30 cellular contexts compared by ENCODE assay signal in genomic region chr5:75963554-75963953, GRCh38.
"Had no signal": no experiment of that assay in that cellular context is flagged by ENCODE, and none has a peak within 500 bp of the region (broad histone marks: within the 10 kb centered on the region; RNA-seq: fewer than 3 reads in every experiment).

No MANE protein-coding gene starts in this region.

- H3K9ac ChIP-seq: neural progenitor cell, parathyroid adenoma had no signal

- H3K4me3 Mint-ChIP-seq: immature natural killer cell; mesothelial cell of epicardium; natural killer cell; nephron progenitor cell; neural progenitor cell; stimulated activated naive CD8-positive, alpha-beta T cell treated with anti-CD3 and anti-CD28 coated beads, Interleukin-15, Interleukin-2, amounts not matched to agents 100 ng/mL and 50 ng/mL, for 24 hours had no signal

- H3K9me3 Mint-ChIP-seq: stimulated activated naive CD8-positive, alpha-beta T cell treated with anti-CD3 and anti-CD28 coated beads, Interleukin-15, Interleukin-2, amounts not matched to agents 100 ng/mL and 50 ng/mL, for 24 hours had no signal

- H3K79me2 ChIP-seq: parathyroid adenoma had no signal

- H3K4me1 ChIP-seq: left lung, lower lobe of right lung, neural progenitor cell, parathyroid adenoma, psoas muscle, right lobe of liver, suprapubic skin, tibial artery, upper lobe of right lung had no signal

- H3K27ac ChIP-seq: left lung, lower lobe of right lung, neural progenitor cell, neutrophil, parathyroid adenoma, psoas muscle, right lobe of liver, suprapubic skin, thoracic aorta, tibial artery, upper lobe of right lung had no signal

- ATAC-seq: left colon, left lung, lower lobe of right lung, natural killer cell, psoas muscle had no signal

- H3K9me3 ChIP-seq: lower lobe of right lung, neutrophil, psoas muscle, right lobe of liver, thoracic aorta, upper lobe of right lung had no signal

- H3K4me1 Mint-ChIP-seq: immature natural killer cell, mesothelial cell of epicardium, natural killer cell, nephron progenitor cell had no signal

- H3K27ac Mint-ChIP-seq: immature natural killer cell; mesothelial cell of epicardium; natural killer cell; nephron progenitor cell; neural progenitor cell; stimulated activated naive CD8-positive, alpha-beta T cell treated with anti-CD3 and anti-CD28 coated beads, Interleukin-15, Interleukin-2, amounts not matched to agents 100 ng/mL and 50 ng/mL, for 24 hours had no signal

- H3K27me3 ChIP-seq: left lung, neural progenitor cell, right lobe of liver, suprapubic skin, tibial artery, upper lobe of right lung had no signal

- H3K4me3 ChIP-seq: left lung, lower lobe of right lung, neural progenitor cell, psoas muscle, right lobe of liver, smooth muscle cell, suprapubic skin, thoracic aorta, tibial artery, upper lobe of right lung had no signal

- H3K36me3 Mint-ChIP-seq: mesothelial cell of epicardium, natural killer cell had no signal

- H2AFZ ChIP-seq: neural progenitor cell, parathyroid adenoma had no signal

- H3K4me2 ChIP-seq: neural progenitor cell, smooth muscle cell had no signal

- DNase-seq: hypothalamus; immature natural killer cell; kidney; left colon; left lung; lower lobe of right lung; mammary epithelial cell; mesendoderm; naive B cell; natural killer cell; nephron progenitor cell; occipital lobe; psoas muscle; right lobe of liver; stimulated activated CD4-positive, alpha-beta T cell treated with anti-CD3 and anti-CD28 coated beads, Interleukin-1b, Interleukin-23, amount 100 ng/mL, for 48 hours; stimulated activated CD4-positive, alpha-beta T cell treated with anti-CD3 and anti-CD28 coated beads, Interleukin-2, amount 100 ng/mL, for 48 hours; stimulated activated CD4-positive, alpha-beta T cell treated with anti-CD3 and anti-CD28 coated beads, Interleukin-4, amount 100 ng/mL, for 4 hours; stimulated activated CD8-positive, alpha-beta memory T cell treated with anti-CD3 and anti-CD28 coated beads, Interleukin-4, amount 100 ng/mL, for 48 hours; stimulated activated naive CD4-positive, alpha-beta T cell; tibial artery; trophoblast cell; upper lobe of right lung had no signal

- H3K36me3 ChIP-seq: left lung, lower lobe of right lung, neural progenitor cell, neutrophil, right lobe of liver, suprapubic skin, thoracic aorta, tibial artery, upper lobe of right lung had no signal
